ENCODE assay signal across 16 cellular contexts in the genomic region with DNA sequence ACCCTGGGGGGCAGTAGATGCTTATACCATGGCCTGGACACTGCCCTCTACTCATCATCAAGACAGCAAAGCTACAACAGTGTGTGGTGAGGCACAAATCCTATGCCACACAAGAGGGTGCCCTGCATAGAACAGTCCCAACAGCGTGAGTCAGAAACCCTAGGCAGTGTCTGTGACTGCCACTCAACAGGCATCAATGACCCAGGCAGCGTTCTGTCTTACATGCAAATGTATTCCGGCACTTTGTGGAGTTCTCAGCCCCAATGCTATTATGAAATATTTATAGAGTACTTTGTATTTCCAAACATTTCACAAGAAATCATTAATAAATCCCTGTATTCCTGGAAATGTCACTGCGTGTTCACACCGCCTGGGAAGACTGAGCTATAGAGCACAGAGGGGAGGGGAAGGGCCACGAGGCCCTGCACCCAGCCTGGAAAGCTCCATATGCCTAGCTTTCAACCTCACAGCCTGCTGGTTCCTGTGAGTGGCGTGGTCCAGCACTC.
"Had no signal": no experiment of that assay in that cellular context is flagged by ENCODE, and none has a peak within 500 bp of the region (broad histone marks: within the 10 kb centered on the region; RNA-seq: fewer than 3 reads in every experiment).

No MANE protein-coding gene starts in this region.

- H3K9me3 Mint-ChIP-seq: activated naive CD4-positive, alpha-beta T cell treated with anti-CD3 and anti-CD28 coated beads, Interleukin-2, amount 50 U/mL, for 72 hours; activated T-cell treated with anti-CD3 and anti-CD28 coated beads, Interleukin-2, amount 50 U/mL, for 72 hours; immature natural killer cell; nephron had no signal

- H3K4me3 Mint-ChIP-seq: activated CD8-positive, alpha-beta T cell treated with anti-CD3 and anti-CD28 coated beads, Interleukin-2, amount 10 ng/mL, durations not matched to agents 7 days and 5 days; activated T-cell treated with anti-CD3 and anti-CD28 coated beads, Interleukin-2, amount 50 U/mL, for 72 hours; immature natural killer cell; nephron; T-helper 17 cell had no signal

- H3K9me3 ChIP-seq: body of pancreas, colonic mucosa, tibial nerve had no signal

- H3K4me3 ChIP-seq: body of pancreas, colonic mucosa, tibial nerve had no signal

- H3K36me3 Mint-ChIP-seq: activated naive CD4-positive, alpha-beta T cell treated with anti-CD3 and anti-CD28 coated beads, Interleukin-2, amount 50 U/mL, for 72 hours; immature natural killer cell had no signal

- H3K27me3 ChIP-seq: body of pancreas, colonic mucosa, foreskin keratinocyte, tibial nerve had no signal

- H3K4me1 ChIP-seq: colonic mucosa, foreskin keratinocyte had no signal

- ATAC-seq: activated CD8-positive, alpha-beta T cell treated with anti-CD3 and anti-CD28 coated beads, Interleukin-2, amount 10 ng/mL, durations not matched to agents 7 days and 5 days; activated T-cell treated with anti-CD3 and anti-CD28 coated beads, Interleukin-2, amount 50 U/mL, for 72 hours; body of pancreas; foreskin keratinocyte; T-helper 17 cell had no signal

- H3K4me1 Mint-ChIP-seq: immature natural killer cell had no signal

- DNase-seq: activated CD4-positive, alpha-beta T cell treated with anti-CD3 and anti-CD28 coated beads for 48 hours; activated CD8-positive, alpha-beta memory T cell treated with anti-CD3 and anti-CD28 coated beads, Interleukin-2, amount 50 U/mL, for 48 hours; activated CD8-positive, alpha-beta T cell treated with anti-CD3 and anti-CD28 coated beads, Interleukin-2, amount 10 ng/mL, durations not matched to agents 7 days and 5 days; activated gamma-delta T cell; activated T-cell treated with anti-CD3 and anti-CD28 coated beads, Interleukin-2, amount 50 U/mL, for 72 hours; body of pancreas; colonic mucosa; foreskin keratinocyte; immature natural killer cell; mesendoderm; stimulated activated CD4-positive, alpha-beta T cell treated with anti-CD3 and anti-CD28 coated beads, Interleukin-12 subunit alpha, Interleukin-12 subunit beta, amount 100 ng/mL, for 4 hours; stimulated activated CD4-positive, alpha-beta T cell treated with anti-CD3 and anti-CD28 coated beads, Interleukin-2, amount 100 ng/mL, for 24 hours; T-helper 17 cell had no signal

- H3K27me3 Mint-ChIP-seq: T-helper 17 cell had no signal

- H3K27ac ChIP-seq: body of pancreas, colonic mucosa, foreskin keratinocyte had no signal

- H3K27ac Mint-ChIP-seq: activated CD8-positive, alpha-beta T cell treated with anti-CD3 and anti-CD28 coated beads, Interleukin-2, amount 10 ng/mL, durations not matched to agents 7 days and 5 days; activated naive CD4-positive, alpha-beta T cell treated with anti-CD3 and anti-CD28 coated beads, Interleukin-2, amount 50 U/mL, for 72 hours; activated T-cell treated with anti-CD3 and anti-CD28 coated beads, Interleukin-2, amount 50 U/mL, for 72 hours; immature natural killer cell; nephron; T-helper 17 cell had no signal
